Comparison of ENCODE assay signal across 1 cellular context in the genomic region with DNA sequence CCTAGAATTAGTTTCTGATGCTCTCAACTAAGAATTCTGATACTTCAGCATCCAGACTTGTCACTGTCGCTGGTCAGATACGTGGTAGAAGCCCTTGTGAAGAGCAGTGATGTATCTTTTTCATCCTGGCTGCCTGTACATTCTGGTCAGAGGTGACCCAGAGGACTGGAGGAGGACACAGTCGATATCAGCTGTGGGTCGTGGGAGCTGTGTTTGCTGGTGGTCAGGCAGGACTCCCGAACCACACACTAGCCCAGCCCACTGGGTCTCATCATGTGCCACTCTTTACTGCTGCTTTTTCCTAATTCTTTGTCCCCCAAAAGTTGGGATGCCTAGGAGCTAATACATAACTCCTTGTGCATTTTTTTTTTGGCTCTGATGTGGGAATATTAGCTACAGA.
TF ChIP-seq lines count a peak whose summit lies in the region.

No MANE protein-coding gene starts in this region.

TF ChIP-seq in H1, 55 proteins besides CTCF, POLR2A, EP300 and RAD21:
- TF ChIP-seq SIRT6 (IDR thresholded peaks at IDR 0.05; ENCODE audit: low read length) = no peak
- no peak for TF ChIP-seq CHD2 (IDR thresholded peaks at IDR 0.05; ENCODE audit: low read length)
- no peak for TF ChIP-seq FOSL1 (IDR thresholded peaks at IDR 0.05; ENCODE audit: insufficient read depth, low read depth, low read length)
- no peak for TF ChIP-seq CTBP2 (IDR thresholded peaks at IDR 0.05; ENCODE audit: borderline replicate concordance, insufficient read depth, insufficient read length, low read length)
- TF ChIP-seq SIX5 (IDR thresholded peaks at IDR 0.05; ENCODE audit: low read depth, low read length) = no peak
- TF ChIP-seq KDM5A (IDR thresholded peaks at IDR 0.05; ENCODE audit: low read length) = no peak
- no peak for TF ChIP-seq RNF2 (IDR thresholded peaks at IDR 0.05; ENCODE audit: borderline replicate concordance, low read depth, low read length, missing control alignments, poor library complexity, severe bottlenecking)
- TF ChIP-seq EZH2 (IDR thresholded peaks at IDR 0.05; ENCODE audit: low read depth, low read length, severe bottlenecking) = no peak
